ENCODE assay signal across 22 cellular contexts in the genomic region with DNA sequence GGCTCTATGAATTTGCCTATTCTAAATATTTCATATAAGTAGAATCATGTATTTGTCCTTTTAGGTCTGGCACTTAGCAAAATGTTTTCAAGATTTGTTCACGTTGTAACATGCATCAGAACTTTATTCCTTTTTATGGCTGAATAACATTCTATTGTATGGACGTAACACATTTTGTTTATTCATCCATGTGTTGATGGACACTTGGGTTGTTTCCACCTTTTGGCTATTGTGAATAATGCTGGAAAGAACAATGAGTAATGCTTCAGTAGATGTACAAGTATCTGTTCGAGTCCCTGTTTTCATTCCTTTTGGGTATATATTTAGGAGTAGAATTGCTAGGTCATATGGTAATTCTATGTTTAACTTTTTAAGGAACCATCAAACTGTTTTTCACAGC.
"Had no signal": no experiment of that assay in that cellular context is flagged by ENCODE, and none has a peak within 500 bp of the region (broad histone marks: within the 10 kb centered on the region; RNA-seq: fewer than 3 reads in every experiment).

No MANE protein-coding gene starts in this region.

- ATAC-seq: effector memory CD8-positive, alpha-beta T cell; gastrocnemius medialis; left ventricle myocardium superior; lower lobe of right lung; mucosa of descending colon; right cardiac atrium; stimulated activated memory B cell treated with anti-CD40 and anti-IgM and Interleukin-4, amounts not matched to agents 10 μg/mL and 1 μg/mL and 100 μg/mL, for 72 hours had no signal

- H3K27ac ChIP-seq: esophagus muscularis mucosa, gastrocnemius medialis, lower lobe of right lung, neural progenitor cell, parathyroid adenoma, skin epidermis, spleen, thoracic aorta, tibial nerve, upper lobe of left lung had no signal

- FAIRE-seq: keratinocyte, urothelium cell line had no signal

- DNase-seq: cerebellar nuclear complex; cortex of kidney; effector memory CD8-positive, alpha-beta T cell; gastrocnemius medialis; head of caudate nucleus; left ventricle myocardium superior; lower lobe of right lung; mucosa of descending colon; naive B cell; right cardiac atrium; spleen; stimulated activated CD4-positive, alpha-beta T cell treated with anti-CD3 and anti-CD28 coated beads, Interleukin-4, amount 100 ng/mL, for 4 hours; upper lobe of left lung had no signal

- H3K27me3 ChIP-seq: esophagus muscularis mucosa, gastrocnemius medialis, neural progenitor cell, spleen, tibial nerve, upper lobe of left lung had no signal

- H3K4me1 ChIP-seq: esophagus muscularis mucosa, gastrocnemius medialis, lower lobe of right lung, neural progenitor cell, parathyroid adenoma, spleen, tibial nerve, upper lobe of left lung had no signal
